9 cellular contexts compared by ENCODE assay signal in the genomic region with DNA sequence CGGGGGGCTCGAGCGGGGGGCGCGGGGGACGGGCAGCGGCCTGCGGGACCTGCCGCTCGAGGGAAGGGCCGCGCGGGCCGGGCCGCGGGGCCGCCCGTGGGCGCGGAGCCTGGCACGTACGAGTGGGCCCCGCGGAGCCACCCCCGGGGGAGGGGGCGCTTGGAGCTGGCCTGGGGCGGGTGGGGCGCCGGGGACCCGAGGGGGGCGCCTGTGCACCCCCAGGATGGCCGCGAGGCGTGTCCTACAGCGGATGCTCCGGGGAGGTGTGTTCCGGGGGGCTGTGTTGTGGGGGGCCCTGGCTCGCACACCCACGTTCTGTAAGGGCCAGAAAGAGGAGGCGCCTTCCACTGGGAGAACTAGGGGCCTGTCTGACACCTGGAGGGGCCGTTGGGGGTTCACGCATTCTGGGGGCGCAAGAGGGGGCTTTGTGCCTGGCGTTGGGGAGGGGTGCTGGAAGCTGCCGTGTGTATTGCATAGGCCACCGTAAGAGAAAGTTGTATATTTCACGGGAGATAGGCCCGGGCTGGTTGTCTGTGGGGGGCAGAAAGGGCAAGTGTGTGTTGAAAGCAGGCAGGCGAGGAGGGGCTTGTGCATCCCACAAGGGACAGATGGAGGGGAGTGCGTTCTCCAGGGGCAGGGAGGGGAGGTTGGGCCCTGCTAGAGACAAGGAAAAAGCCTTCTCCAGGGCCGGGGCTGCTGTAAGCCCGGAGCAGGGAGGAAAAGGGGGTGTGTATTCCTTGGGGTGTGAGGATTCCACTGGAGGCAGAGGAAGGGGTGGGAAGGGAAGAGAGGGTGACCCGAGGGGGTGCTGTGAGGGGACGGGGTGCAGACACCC. TPM values are rescaled to one million over a fixed set of nuclear protein-coding genes. Genes with fewer than 3 reads are reported as not detected.
DNase-seq lines count a peak whose midpoint lies in the region; TF ChIP-seq lines count a peak whose summit lies in the region.
"Had no signal": no experiment of that assay in that cellular context is flagged by ENCODE, and none has a peak within 500 bp of the region (broad histone marks: within the 10 kb centered on the region; RNA-seq: fewer than 3 reads in every experiment).

No MANE protein-coding gene starts in this region.

- no peaks in the 10 kb centered on the region for H3K36me3 Mint-ChIP-seq in activated CD4-positive, alpha-beta T cell treated with anti-CD3 and anti-CD28 coated beads, Interleukin-2, amount 10 ng/mL, durations not matched to agents 7 days and 5 days (ENCODE audit: low read depth)

- H3K4me3 ChIP-seq in astrocyte of the cerebellum (ENCODE audit: low read depth, low read length): peak overlapping the region; percentile 66
- H3K4me3 ChIP-seq in lower leg skin (ENCODE audit: low read depth, poor library complexity, severe bottlenecking): peak overlapping the region; percentile 41
- peak overlapping the region; percentile 88 for H3K4me3 ChIP-seq in urinary bladder (ENCODE audit: low read depth, low read length)

- H3K9me3 Mint-ChIP-seq in activated CD4-positive, alpha-beta T cell treated with anti-CD3 and anti-CD28 coated beads, Interleukin-2, amount 10 ng/mL, durations not matched to agents 7 days and 5 days: peaks cover 1% of the 10 kb centered on the region

- no peaks in the 10 kb centered on the region for H3K36me3 ChIP-seq in urinary bladder (ENCODE audit: insufficient read depth)

- no peak for DNase-seq in activated CD4-positive, alpha-beta T cell treated with anti-CD3 and anti-CD28 coated beads, Interleukin-2, amount 10 ng/mL, durations not matched to agents 7 days and 5 days
- DNase-seq in activated CD4-positive, alpha-beta T cell treated with anti-CD3 and anti-CD28 coated beads for 4 hours: no peak
- DNase-seq in HK-2 (ENCODE audit: unreplicated experiment): peak; percentile 10
- no peak for DNase-seq in astrocyte of the cerebellum (ENCODE audit: low read depth)
- DNase-seq in lower leg skin (ENCODE audit: low spot score in 2 of 2): peak in 1 of 2 donors; percentile 84
- DNase-seq in AML-193 (lab: John Stamatoyannopoulos, UW): no peak
- no peak for DNase-seq in activated CD8-positive, alpha-beta memory T cell treated with anti-CD3 and anti-CD28 coated beads, Interleukin-2, amount 50 U/mL, for 4 hours

- peaks cover 11% of the 10 kb centered on the region for H3K4me1 Mint-ChIP-seq in activated CD4-positive, alpha-beta T cell treated with anti-CD3 and anti-CD28 coated beads, Interleukin-2, amount 10 ng/mL, durations not matched to agents 7 days and 5 days

- POLR2A ChIA-PET in activated CD4-positive, alpha-beta T cell treated with anti-CD3 and anti-CD28 coated beads, Interleukin-2, amount 10 ng/mL, durations not matched to agents 7 days and 5 days (lab: Charles Lee): no interaction called here

- peak overlapping the region; percentile 59 for H3K4me3 Mint-ChIP-seq in activated CD4-positive, alpha-beta T cell treated with anti-CD3 and anti-CD28 coated beads, Interleukin-2, amount 10 ng/mL, durations not matched to agents 7 days and 5 days

- no peaks in the 10 kb centered on the region for H3K4me1 ChIP-seq in urinary bladder (ENCODE audit: insufficient read depth)

- H3K27me3 Mint-ChIP-seq in activated CD4-positive, alpha-beta T cell treated with anti-CD3 and anti-CD28 coated beads, Interleukin-2, amount 10 ng/mL, durations not matched to agents 7 days and 5 days: peaks cover 29% of the 10 kb centered on the region

- peak overlapping the region; percentile 42 for H3K27ac Mint-ChIP-seq in activated CD4-positive, alpha-beta T cell treated with anti-CD3 and anti-CD28 coated beads, Interleukin-2, amount 10 ng/mL, durations not matched to agents 7 days and 5 days
- H3K27ac Mint-ChIP-seq: dendritic cell treated with granulocyte-macrophage colony-stimulating factor and Interleukin-4, amounts not matched to agents 40 ng/mL and 50 ng/mL, for 4 days had no signal

- H3K27ac ChIP-seq in urinary bladder (ENCODE audit: low read depth): no peak overlapping the region

- in situ Hi-C loops in astrocyte of the cerebellum (cut with HindIII; ENCODE audit: low sequenced_read_pairs): no loop called here

- TF ChIP-seq CTCF in astrocyte of the cerebellum (IDR thresholded peaks at IDR 0.05; ENCODE audit: low read depth, low read length, missing control alignments) (no peak), lower leg skin (IDR thresholded peaks at IDR 0.05) (no peak)

- CTCF ChIA-PET in activated CD4-positive, alpha-beta T cell treated with anti-CD3 and anti-CD28 coated beads, Interleukin-2, amount 10 ng/mL, durations not matched to agents 7 days and 5 days (lab: Charles Lee): interaction anchor here (0.6 to 1.9 kb wide), 16 partner anchors 8 to 128 kb away, joined by 3 to 8 read pairs (median 3); a partner anchor contains a TSS

- TF ChIP-seq POLR2A in lower leg skin (IDR thresholded peaks at IDR 0.05): no peak

- intact Hi-C loops in lower leg skin (cut with DNase I; ENCODE audit: low total_unique reads): no loop called here

- 1 to 2% methylated on average over 22 to 54 of the region's 54 CpGs for WGBS in lower leg skin, 2 donors
- WGBS in urinary bladder: 2% methylated on average over 54 of the region's 54 CpGs

RNA-seq across cellular contexts. Expression of a gene that starts 0.7 kb away (rescaled TPM):
- total RNA-seq in activated CD4-positive, alpha-beta T cell treated with anti-CD3 and anti-CD28 coated beads, Interleukin-2, amount 10 ng/mL, durations not matched to agents 7 days and 5 days: under 1 TPM in 1 of 2 experiments, not detected in 1; 0.25 TPM
- total RNA-seq in lower leg skin (1 to 10 TPM; 2.4 to 6.9 (median 4.1) TPM), urinary bladder (3.2 TPM)
- 4.7 TPM for polyA plus RNA-seq in urinary bladder

RNA-seq across cellular contexts. Expression of a gene that starts 14.9 kb away (rescaled TPM):
- 1 to 10 TPM; 8.7 to 9.1 TPM for total RNA-seq in activated CD4-positive, alpha-beta T cell treated with anti-CD3 and anti-CD28 coated beads, Interleukin-2, amount 10 ng/mL, durations not matched to agents 7 days and 5 days
- 1 to 10 TPM; 3.4 to 6.1 (median 4.1) TPM for total RNA-seq in lower leg skin
- total RNA-seq in urinary bladder: 2.6 TPM
- polyA plus RNA-seq in urinary bladder: 11.4 TPM

RNA-seq across cellular contexts. Expression of a gene that starts 15.1 kb away (rescaled TPM):
- 10 to 100 TPM; 43.9 to 51.4 TPM for total RNA-seq in activated CD4-positive, alpha-beta T cell treated with anti-CD3 and anti-CD28 coated beads, Interleukin-2, amount 10 ng/mL, durations not matched to agents 7 days and 5 days
- 10 to 100 TPM; 46.3 to 57.8 (median 53.2) TPM for total RNA-seq in lower leg skin
- 22.9 TPM for total RNA-seq in urinary bladder
- 69.4 TPM for polyA plus RNA-seq in urinary bladder

RNA-seq across cellular contexts. Expression of a gene that starts 44.0 kb away (rescaled TPM):
- not detected for total RNA-seq in activated CD4-positive, alpha-beta T cell treated with anti-CD3 and anti-CD28 coated beads, Interleukin-2, amount 10 ng/mL, durations not matched to agents 7 days and 5 days
- total RNA-seq in lower leg skin: 10 to 100 TPM in 1 of 4 donors, 1 to 10 TPM in 3; 1.3 to 12.0 (median 5.6) TPM
- total RNA-seq in urinary bladder: 0.37 TPM
- polyA plus RNA-seq in urinary bladder: 4.1 TPM

RNA-seq across cellular contexts. Expression of a gene that starts 51.1 kb away (rescaled TPM):
- total RNA-seq in activated CD4-positive, alpha-beta T cell treated with anti-CD3 and anti-CD28 coated beads, Interleukin-2, amount 10 ng/mL, durations not matched to agents 7 days and 5 days: 1 to 10 TPM; 6.7 to 7.4 TPM
- total RNA-seq in lower leg skin (1 to 10 TPM; 2.9 to 9.2 (median 4.6) TPM), urinary bladder (9.0 TPM)
- 9.8 TPM for polyA plus RNA-seq in urinary bladder
